18 cellular contexts compared by ENCODE assay signal in genomic region chr13:111318396-111318795, GRCh38. TPM values are rescaled to one million over a fixed set of nuclear protein-coding genes. Genes with fewer than 3 reads are reported as not detected.
DNase-seq lines count a peak whose midpoint lies in the region; ATAC-seq and TF ChIP-seq lines count a peak whose summit lies in the region.
"Had no signal": no experiment of that assay in that cellular context is flagged by ENCODE, and none has a peak within 500 bp of the region (broad histone marks: within the 10 kb centered on the region; RNA-seq: fewer than 3 reads in every experiment).

No MANE protein-coding gene starts in this region.

- H2AFZ ChIP-seq in trophoblast cell (ENCODE audit: insufficient read depth, low read length, poor library complexity) = no peak overlapping the region

- H3K14ac ChIP-seq in trophoblast cell (ENCODE audit: low read length) = no peak overlapping the region

- H3K27ac ChIP-seq in Peyer's patch = no peak overlapping the region
- H3K27ac ChIP-seq in trophoblast cell (ENCODE audit: low read depth, low read length) = no peak overlapping the region
- H3K27ac ChIP-seq: RWPE1 had no signal

- H4K91ac ChIP-seq in trophoblast cell (ENCODE audit: low read depth, low read length) = no peak overlapping the region

- peaks cover under 1 to 5% (median 3%) of the 10 kb centered on the region in 7 donors for H3K9me3 Mint-ChIP-seq in CD14-positive monocyte

- no peaks in the 10 kb centered on the region for H3K36me3 ChIP-seq in Peyer's patch
- peaks cover 0 to 3% of the 10 kb centered on the region in 2 experiments for H3K36me3 ChIP-seq in trophoblast cell (ENCODE audit: control insufficient read depth in 1 of 2, insufficient read depth in 2 of 2, low read length in 2 of 2)

- H4K8ac ChIP-seq in trophoblast cell (ENCODE audit: low read depth, low read length) = no peak overlapping the region

- intact Hi-C loops in CD14-positive monocyte (cut with micrococcal nuclease) = no loop called here

- H3K4me3 Mint-ChIP-seq in CD14-positive monocyte = no peak overlapping the region
- H3K4me3 Mint-ChIP-seq: CD4-positive, CD25-positive, alpha-beta regulatory T cell; H9 had no signal

- H2BK12ac ChIP-seq in trophoblast cell (ENCODE audit: low read length) = no peak overlapping the region

- H3K79me2 ChIP-seq in trophoblast cell (ENCODE audit: control insufficient read depth, insufficient read depth, low read length, poor library complexity) = no peaks in the 10 kb centered on the region

- H3K18ac ChIP-seq in trophoblast cell (ENCODE audit: low read length) = no peak overlapping the region

- no peak overlapping the region for H2BK120ac ChIP-seq in trophoblast cell (ENCODE audit: insufficient read depth, low read length, poor library complexity)

- no peaks in the 10 kb centered on the region for H3K4me1 Mint-ChIP-seq in CD14-positive monocyte

- H2BK5ac ChIP-seq in trophoblast cell (ENCODE audit: low read depth, low read length, poor library complexity) = no peak overlapping the region

- no peak for TF ChIP-seq POLR2A in Peyer's patch (IDR thresholded peaks at IDR 0.05)

- no CpG with 5 or more reads among the region's 12 CpGs for WGBS in trophoblast cell (ENCODE audit: extremely low coverage, insufficient coverage, insufficient read length)

- no peak for TF ChIP-seq CTCF in Peyer's patch (IDR thresholded peaks at IDR 0.05)
- TF ChIP-seq CTCF in CD14-positive monocyte (IDR thresholded peaks at IDR 0.05) = no peak

- peak overlapping the region in 1 of 7 donors; percentile 64 for H3K27ac Mint-ChIP-seq in CD14-positive monocyte
- H3K27ac Mint-ChIP-seq: CD4-positive, CD25-positive, alpha-beta regulatory T cell had no signal

- peak in 2 of 3 donors; percentile 31 to 35 for DNase-seq in Peyer's patch
- DNase-seq in islet precursor cell = peak; percentile 49
- peak; percentile 8 to 10 for DNase-seq in trophoblast cell
- no peak for DNase-seq in activated T-cell treated with anti-CD3 and anti-CD28 coated beads, Interleukin-2, amount 50 U/mL, for 1 hour
- no peak for DNase-seq in CD14-positive monocyte (ENCODE audit: low spot score)
- DNase-seq in NCI-H345 (lab: John Stamatoyannopoulos, UW) = no peak
- DNase-seq: ACHN; CD4-positive, CD25-positive, alpha-beta regulatory T cell; H9; KG1; MM.1S; NCI-H2029; NCI-H526 treated with DMSO at 0.1 percent for 48 hours; SHP77 had no signal

- no peak overlapping the region for H3K4me2 ChIP-seq in trophoblast cell (ENCODE audit: low read length)

- no peak for ATAC-seq in HG03460 (IDR thresholded peaks at IDR 0.05; ENCODE audit: unreplicated experiment)

- H3K9me3 ChIP-seq in Peyer's patch (no peaks in the 10 kb centered on the region), trophoblast cell (ENCODE audit: insufficient read depth, low read depth, low read length) (peaks cover under 1% of the 10 kb centered on the region)

- no peak overlapping the region for H3K4ac ChIP-seq in trophoblast cell (ENCODE audit: low read depth, low read length)

- H3K79me1 ChIP-seq in trophoblast cell (ENCODE audit: low read length) = no peaks in the 10 kb centered on the region

- H3K36me3 Mint-ChIP-seq in CD14-positive monocyte = peaks cover 2 to 7% of the 10 kb centered on the region in 2 donors

- no peaks in the 10 kb centered on the region for H3K27me3 ChIP-seq in Peyer's patch
- H3K27me3 ChIP-seq in trophoblast cell (ENCODE audit: insufficient read depth, low read length) = no peaks in the 10 kb centered on the region

- no peaks in the 10 kb centered on the region for H3K4me1 ChIP-seq in Peyer's patch
- H3K4me1 ChIP-seq in trophoblast cell (ENCODE audit: control insufficient read depth in 1 of 2, insufficient read depth in 2 of 2, low read length in 2 of 2) = peaks cover 0 to 3% of the 10 kb centered on the region in 2 experiments

- H4K12ac ChIP-seq in trophoblast cell (ENCODE audit: low read depth, low read length) = no peak overlapping the region

- no peak overlapping the region for H3K23ac ChIP-seq in trophoblast cell (ENCODE audit: low read length)

- H2AK5ac ChIP-seq in trophoblast cell (ENCODE audit: low read length) = no peak overlapping the region

- no peak overlapping the region for H3K9ac ChIP-seq in trophoblast cell (ENCODE audit: low read length)

- H3K27me3 Mint-ChIP-seq in CD14-positive monocyte (ENCODE audit: low read depth in 3 of 3) = peaks cover 0 to 3% (median 2%) of the 10 kb centered on the region in 3 donors
- H3K27me3 Mint-ChIP-seq: CD4-positive, CD25-positive, alpha-beta regulatory T cell had no signal

- no peak overlapping the region for H3K4me3 ChIP-seq in Peyer's patch
- H3K4me3 ChIP-seq in trophoblast cell (ENCODE audit: low read depth, low read length) = no peak overlapping the region

RNA-seq across cellular contexts. Expression of gene TEX29, which starts 2.0 kb away (rescaled TPM):
- not detected for total RNA-seq in Peyer's patch
- polyA plus RNA-seq in trophoblast cell (2013) = 0.17 and 0.30 TPM in 2 replicates
- polyA plus RNA-seq in CD14-positive monocyte = under 1 TPM in 1 of 2 donors, not detected in 1; 0.29 TPM
- total RNA-seq: CD4-positive, CD25-positive, alpha-beta regulatory T cell; NCI-H460; SK-MEL-5 had no signal
- polyA plus RNA-seq: CD4-positive, CD25-positive, alpha-beta regulatory T cell had no signal

Comparison
In these comparisons a context has a peak if more than half of its experiments do, and no peak if none do; other contexts are left out.
1. DNase-seq: peak in Peyer's patch (2 of 3), islet precursor cell (single experiment) and trophoblast cell (2 of 2); none in activated T-cell treated with anti-CD3 and anti-CD28 coated beads, Interleukin-2, amount 50 U/mL, for 1 hour (single experiment), CD14-positive monocyte (single experiment) and NCI-H345 (single experiment).